11 cellular contexts compared by ENCODE assay signal in genomic region chr20:59403962-59404314, GRCh38.
DNase-seq lines count a peak whose midpoint lies in the region; ATAC-seq and TF ChIP-seq lines count a peak whose summit lies in the region.
"Had no signal": no experiment of that assay in that cellular context is flagged by ENCODE, and none has a peak within 500 bp of the region (broad histone marks: within the 10 kb centered on the region; RNA-seq: fewer than 3 reads in every experiment).

No MANE protein-coding gene starts in this region.

- no peak overlapping the region for H2AK5ac ChIP-seq in neuronal stem cell (ENCODE audit: low read depth, low read length)

- H3K9me3 Mint-ChIP-seq in CD4-positive, alpha-beta memory T cell, result no peaks in the 10 kb centered on the region
- H3K9me3 Mint-ChIP-seq in chondrocyte (ENCODE audit: low read depth), result no peaks in the 10 kb centered on the region
- H3K9me3 Mint-ChIP-seq: naive thymus-derived CD8-positive, alpha-beta T cell had no signal

- no peak overlapping the region for H3K27ac ChIP-seq in CD4-positive, alpha-beta memory T cell (ENCODE audit: low read depth, low read length)
- H3K27ac ChIP-seq in HUES6 (ENCODE audit: low read depth, low read length) (no peak overlapping the region), neuronal stem cell (replicated peaks; ENCODE audit: low read length) (no peak overlapping the region)
- H3K27ac ChIP-seq: GM23248, tibial nerve had no signal

- no peak overlapping the region for H4K8ac ChIP-seq in neuronal stem cell (ENCODE audit: low read depth, low read length)

- H3K4ac ChIP-seq in neuronal stem cell (ENCODE audit: low read length), result no peak overlapping the region

- H3K79me1 ChIP-seq in neuronal stem cell (ENCODE audit: low read depth, low read length), result no peaks in the 10 kb centered on the region

- no CpG with 5 or more reads among the region's 9 CpGs for WGBS in neuronal stem cell (ENCODE audit: extremely low coverage in 2 of 2, insufficient read length in 2 of 2, insufficient replicate concordance in 1 of 2), 2 donors

- peak; percentile 37 for TF ChIP-seq CTCF in chondrocyte (IDR thresholded peaks at IDR 0.05)

- no peak overlapping the region for H2AFZ ChIP-seq in neuronal stem cell (ENCODE audit: low read length)
- H2AFZ ChIP-seq: GM23248 had no signal

- no peaks in the 10 kb centered on the region for H3K9me3 ChIP-seq in CD4-positive, alpha-beta memory T cell (ENCODE audit: control insufficient read depth in 1 of 2, low read length in 2 of 2)
- H3K9me3 ChIP-seq in HUES6 (ENCODE audit: control insufficient read depth, insufficient read depth, low read depth, low read length), result no peaks in the 10 kb centered on the region
- H3K9me3 ChIP-seq in neuronal stem cell (replicated peaks in 1 of 2; ENCODE audit: control insufficient read depth in 2 of 2, insufficient read depth in 1 of 2, low read depth in 1 of 2, low read length in 2 of 2), result peaks cover 0 to under 1% of the 10 kb centered on the region in 2 donors
- H3K9me3 ChIP-seq: tibial nerve had no signal

- H3K4me3 Mint-ChIP-seq in CD4-positive, alpha-beta memory T cell, result peak overlapping the region in 5 of 8 donors; percentile 20 to 54 (median 27)
- H3K4me3 Mint-ChIP-seq in chondrocyte (ENCODE audit: unreplicated experiment), result no peak overlapping the region

- H4K91ac ChIP-seq in neuronal stem cell (ENCODE audit: low read depth, low read length, poor library complexity), result no peak overlapping the region

- peaks cover 0 to 4% (median under 1%) of the 10 kb centered on the region in 4 donors for H3K4me1 Mint-ChIP-seq in CD4-positive, alpha-beta memory T cell
- H3K4me1 Mint-ChIP-seq in chondrocyte (ENCODE audit: low read depth), result peaks cover 5% of the 10 kb centered on the region

- intact Hi-C loops in CD4-positive, alpha-beta memory T cell (cut with micrococcal nuclease), result loop anchor here (1.0 to 2.0 kb wide), 4 partner anchors 181 to 534 kb away; no protein-coding TSS in a partner anchor
- intact Hi-C loops in posterior vena cava (cut with DNase I), result no loop called here

- no peak overlapping the region for H3K9ac ChIP-seq in HUES6 (ENCODE audit: low read length)
- no peak overlapping the region for H3K9ac ChIP-seq in neuronal stem cell (ENCODE audit: low read depth, low read length, poor library complexity)
- H3K9ac ChIP-seq: GM23248 had no signal

- no peak overlapping the region for H2BK120ac ChIP-seq in neuronal stem cell (ENCODE audit: low read depth, low read length)

- H3K4me1 ChIP-seq in CD4-positive, alpha-beta memory T cell (ENCODE audit: insufficient read depth, low read length), result peaks cover 32% of the 10 kb centered on the region
- H3K4me1 ChIP-seq in HUES6 (ENCODE audit: control insufficient read depth, insufficient read depth, low read length) (peaks cover 7% of the 10 kb centered on the region; the same call in 1 of the 2 replicates), neuronal stem cell (ENCODE audit: control insufficient read depth in 2 of 2, insufficient read depth in 1 of 2, low read depth in 1 of 2, low read length in 2 of 2) (peaks cover 0 to 26% of the 10 kb centered on the region in 2 donors)

- H2BK15ac ChIP-seq in neuronal stem cell (ENCODE audit: low read length), result no peak overlapping the region

- H2BK5ac ChIP-seq in neuronal stem cell (ENCODE audit: low read length), result no peak overlapping the region

- no peak for DNase-seq in CD4-positive, alpha-beta memory T cell
- DNase-seq in chondrocyte (ENCODE audit: low spot score) (no peak), posterior vena cava (ENCODE audit: low spot score) (peak; percentile 59), NK-92 (lab: John Stamatoyannopoulos, UW; ENCODE audit: unreplicated experiment) (no peak), DMS79 treated with DMSO at 0.1 percent for 48 hours (lab: John Stamatoyannopoulos, UW) (no peak), neuronal stem cell (ENCODE audit: low spot score) (no peak)

- H3K14ac ChIP-seq in neuronal stem cell (ENCODE audit: low read length), result no peak overlapping the region

- no peak overlapping the region for H3K4me3 ChIP-seq in CD4-positive, alpha-beta memory T cell (ENCODE audit: low read length in 2 of 2)
- H3K4me3 ChIP-seq in HUES6 (ENCODE audit: low read depth, low read length), result peak overlapping the region; percentile 67
- H3K4me3 ChIP-seq in neuronal stem cell (ENCODE audit: low read length in 2 of 2), result no peak overlapping the region
- H3K4me3 ChIP-seq: GM23248 had no signal

- no peak for ATAC-seq in GM19023 (IDR thresholded peaks at IDR 0.05; ENCODE audit: unreplicated experiment)

- H2BK12ac ChIP-seq in neuronal stem cell (ENCODE audit: low read length), result no peak overlapping the region

- CTCF ChIA-PET in CD4-positive, alpha-beta memory T cell (lab: Charles Lee; ENCODE audit: partially characterized antibody), result interaction anchor here (0.9 to 2.5 kb wide), 14 partner anchors 9 to 537 kb away, joined by 3 to 11 read pairs (median 5); no protein-coding TSS in a partner anchor

- no peak overlapping the region for H3K27ac Mint-ChIP-seq in CD4-positive, alpha-beta memory T cell
- H3K27ac Mint-ChIP-seq in chondrocyte (ENCODE audit: unreplicated experiment), result no peak overlapping the region

- no peaks in the 10 kb centered on the region for H3K36me3 ChIP-seq in CD4-positive, alpha-beta memory T cell (ENCODE audit: insufficient read depth, low read length)
- H3K36me3 ChIP-seq in HUES6 (ENCODE audit: control insufficient read depth, insufficient read depth, low read length) (no peaks in the 10 kb centered on the region), neuronal stem cell (replicated peaks in 1 of 2; ENCODE audit: control insufficient read depth in 2 of 2, insufficient read depth in 2 of 2, low read length in 2 of 2) (no peaks in the 10 kb centered on the region)
- H3K36me3 ChIP-seq: tibial nerve had no signal

- peaks cover 17 to 22% of the 10 kb centered on the region in 2 donors for H3K27me3 Mint-ChIP-seq in CD4-positive, alpha-beta memory T cell
- peaks cover 31% of the 10 kb centered on the region for H3K27me3 Mint-ChIP-seq in chondrocyte (ENCODE audit: low read depth)

- no peak overlapping the region for H3K4me2 ChIP-seq in neuronal stem cell (ENCODE audit: insufficient read depth, low read length, poor library complexity, severe bottlenecking)

- H3K23ac ChIP-seq in neuronal stem cell (ENCODE audit: low read depth, low read length, poor library complexity), result no peak overlapping the region

- POLR2A ChIA-PET in CD4-positive, alpha-beta memory T cell (lab: Charles Lee; ENCODE audit: partially characterized antibody), result interaction anchor here (0.7 kb wide), 1 partner anchor 196 kb away, joined by 3 read pairs; no protein-coding TSS in a partner anchor

- no peaks in the 10 kb centered on the region for H3K36me3 Mint-ChIP-seq in CD4-positive, alpha-beta memory T cell
- no peaks in the 10 kb centered on the region for H3K36me3 Mint-ChIP-seq in chondrocyte (ENCODE audit: low read depth)
- H3K36me3 Mint-ChIP-seq: naive thymus-derived CD8-positive, alpha-beta T cell had no signal

- no peak overlapping the region for H3K18ac ChIP-seq in neuronal stem cell (ENCODE audit: low read length)

- no peaks in the 10 kb centered on the region for H3K27me3 ChIP-seq in CD4-positive, alpha-beta memory T cell (ENCODE audit: insufficient read depth, low read length)
- H3K27me3 ChIP-seq in HUES6 (ENCODE audit: control insufficient read depth, insufficient read depth, low read length) (peaks cover 55% of the 10 kb centered on the region), neuronal stem cell (ENCODE audit: control insufficient read depth in 3 of 3, insufficient read depth in 3 of 3, low read depth in 1 of 3, low read length in 3 of 3) (peaks cover 0 to 53% (median 0%) of the 10 kb centered on the region in 3 experiments)
